8 cellular contexts compared by ENCODE assay signal in the genomic region with DNA sequence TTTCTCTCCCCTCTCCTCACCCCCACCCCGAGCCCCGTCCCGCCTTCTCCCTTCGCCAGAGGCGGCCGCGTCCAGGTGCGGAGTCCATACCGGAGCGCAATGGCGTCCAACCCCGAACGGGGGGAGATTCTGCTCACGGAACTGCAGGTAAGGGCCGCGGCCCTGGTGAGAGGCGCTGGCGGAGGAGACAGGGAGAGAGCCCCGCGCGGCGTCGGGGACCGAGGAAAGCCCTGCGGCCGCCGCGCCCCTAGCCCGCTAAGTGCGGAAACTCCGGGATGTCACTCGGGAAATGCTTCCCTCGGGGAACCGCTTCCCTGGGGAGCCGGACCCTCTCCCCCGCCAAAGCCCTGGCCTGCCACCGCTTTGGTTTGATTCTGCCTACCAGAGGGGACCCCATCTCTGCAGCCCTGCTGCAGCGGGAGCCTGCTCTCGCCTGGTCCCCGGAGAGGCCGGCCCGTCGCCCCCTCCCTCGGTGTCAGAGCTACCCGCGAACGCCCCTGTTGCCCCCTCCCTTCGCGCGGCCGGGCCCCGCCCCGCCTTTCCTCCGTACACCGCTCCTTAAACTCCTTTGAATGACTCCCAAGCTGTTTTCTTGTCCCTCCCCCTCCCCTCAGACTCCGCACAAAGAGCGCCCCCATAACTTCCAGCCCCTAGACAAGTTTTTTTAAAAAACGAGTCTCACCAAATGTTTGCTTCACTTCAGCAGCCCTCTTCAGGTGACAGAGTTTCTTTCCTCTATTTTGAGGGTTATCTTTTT. TPM values are rescaled to one million over a fixed set of nuclear protein-coding genes. Genes with fewer than 3 reads are reported as not detected.
DNase-seq lines count a peak whose midpoint lies in the region; ATAC-seq and TF ChIP-seq lines count a peak whose summit lies in the region.

No MANE protein-coding gene starts in this region.

- no peak for TF ChIP-seq CTCF in BE2C (IDR thresholded peaks at IDR 0.05; ENCODE audit: low read depth, low read length)

- no peaks in the 10 kb centered on the region for H3K4me1 ChIP-seq in BE2C

- H3K27me3 ChIP-seq in BE2C = no peaks in the 10 kb centered on the region

- no peaks in the 10 kb centered on the region for H3K36me3 ChIP-seq in BE2C

- H3K4me3 ChIP-seq in BE2C (ENCODE audit: low read depth, low read length) = peak overlapping the region; percentile 76

- ATAC-seq in GM19035 (IDR thresholded peaks at IDR 0.05; ENCODE audit: unreplicated experiment) (peak; percentile 41), HG03378 (IDR thresholded peaks at IDR 0.05; ENCODE audit: unreplicated experiment) (peak; percentile 26)

- DNase-seq in BE2C (peak; percentile 59), NCI-H526 (lab: John Stamatoyannopoulos, UW) (peak; percentile 54 to 85), medulla oblongata (ENCODE audit: extremely low spot score) (peak; percentile 62)
- DNase-seq in activated CD4-positive, alpha-beta T cell treated with anti-CD3 and anti-CD28 coated beads, Interleukin-2, amount 50 U/mL, for 4 hours = peak; percentile 33 to 34
- DNase-seq in effector CD4-positive, alpha-beta T cell = peak; percentile 43
- DNase-seq in stimulated activated CD8-positive, alpha-beta memory T cell treated with anti-CD3 and anti-CD28 coated beads, Interleukin-12 subunit alpha, Interleukin-12 subunit beta, amount 100 ng/mL, for 4 hours (ENCODE audit: low read depth) = peak; percentile 34

- no peaks in the 10 kb centered on the region for H3K9me3 ChIP-seq in BE2C

RNA-seq across cellular contexts. Expression of gene PKN2, which starts 0.6 kb away (rescaled TPM):
- polyA plus RNA-seq in BE2C (2012; ENCODE audit: insufficient read depth, insufficient read length, low read depth) = 9.2 TPM

Comparison
In these comparisons a context has a peak if more than half of its experiments do, and no peak if none do; other contexts are left out.
1. Peak in every context shown above with its lines: DNase-seq, ATAC-seq and H3K4me3 ChIP-seq.